In the genomic region with DNA sequence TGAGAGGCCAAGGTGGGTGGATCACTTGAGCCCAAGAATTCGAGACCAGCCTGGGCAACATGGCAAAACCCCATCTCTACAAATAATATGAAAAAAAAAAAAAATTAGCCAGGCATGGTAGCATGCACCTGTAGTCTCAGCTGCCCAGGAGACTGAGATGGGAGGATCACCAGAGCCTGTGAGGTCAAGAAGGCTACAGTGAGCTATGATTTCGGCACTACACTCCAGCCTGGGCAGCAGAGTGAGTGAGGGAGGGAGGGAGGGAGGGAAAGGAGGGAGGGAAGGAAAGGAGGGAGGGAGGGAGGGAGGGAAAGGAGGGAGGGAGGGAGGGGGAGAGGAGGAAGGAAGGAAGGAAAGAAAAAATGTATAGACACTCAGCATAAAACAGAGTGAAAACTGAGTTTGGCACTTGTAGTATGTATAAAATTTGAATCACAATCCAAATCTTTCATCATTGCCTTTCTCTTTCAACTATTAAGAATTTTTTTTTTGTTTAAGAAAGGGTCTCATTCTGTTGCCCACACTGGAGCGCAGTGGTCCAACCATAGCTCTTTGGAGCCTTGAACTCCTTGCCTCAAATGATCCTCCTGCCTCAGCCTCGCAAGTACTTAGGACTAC, we compare ENCODE assay signal across 29 cellular contexts. TPM values are rescaled to one million over a fixed set of nuclear protein-coding genes. Genes with fewer than 3 reads are reported as not detected.
DNase-seq lines count a peak whose midpoint lies in the region; ATAC-seq and TF ChIP-seq lines count a peak whose summit lies in the region.
"Had no signal": no experiment of that assay in that cellular context is flagged by ENCODE, and none has a peak within 500 bp of the region (broad histone marks: within the 10 kb centered on the region; RNA-seq: fewer than 3 reads in every experiment).

No MANE protein-coding gene starts in this region.

- 0 out of 2 replicates have a peak, but pooled peaks cover 4% of the 10 kb centered on the region for H3F3A ChIP-seq in GM23338 (replicated peaks; ENCODE audit: low read depth)

- H3K4me3 Mint-ChIP-seq in activated naive CD4-positive, alpha-beta T cell treated with anti-CD3 and anti-CD28 coated beads for 36 hours: no peak overlapping the region
- H3K4me3 Mint-ChIP-seq in GM23338 (no peak overlapping the region), MCF 10A (ENCODE audit: unreplicated experiment) (no peak overlapping the region)
- H3K4me3 Mint-ChIP-seq in activated naive CD8-positive, alpha-beta T cell treated with anti-CD3 and anti-CD28 coated beads, Interleukin-2, amount 10 ng/mL, durations not matched to agents 7 days and 5 days: no peak overlapping the region
- peak overlapping the region in 9 of 10 donors; percentile 39 to 89 (median 71) for H3K4me3 Mint-ChIP-seq in naive thymus-derived CD4-positive, alpha-beta T cell
- H3K4me3 Mint-ChIP-seq: natural killer cell treated with Interleukin-12 subunit alpha and Interleukin-12 subunit beta and Interleukin-15 and Interleukin-18, amount 100 ng/mL, for 72 hours had no signal

- H3K27ac Mint-ChIP-seq in activated naive CD4-positive, alpha-beta T cell treated with anti-CD3 and anti-CD28 coated beads for 36 hours: peak overlapping the region; percentile 79
- H3K27ac Mint-ChIP-seq in GM23338 (no peak overlapping the region), MCF 10A (ENCODE audit: low read depth, unreplicated experiment) (no peak overlapping the region)
- no peak overlapping the region for H3K27ac Mint-ChIP-seq in activated naive CD8-positive, alpha-beta T cell treated with anti-CD3 and anti-CD28 coated beads, Interleukin-2, amount 10 ng/mL, durations not matched to agents 7 days and 5 days
- peak overlapping the region in 8 of 9 donors; percentile 42 to 91 (median 86) for H3K27ac Mint-ChIP-seq in naive thymus-derived CD4-positive, alpha-beta T cell
- H3K27ac Mint-ChIP-seq: natural killer cell treated with Interleukin-12 subunit alpha and Interleukin-12 subunit beta and Interleukin-15 and Interleukin-18, amount 100 ng/mL, for 72 hours had no signal

- no peaks in the 10 kb centered on the region for H3K27me3 Mint-ChIP-seq in activated naive CD4-positive, alpha-beta T cell treated with anti-CD3 and anti-CD28 coated beads for 36 hours (ENCODE audit: low read depth)
- peaks cover 3% of the 10 kb centered on the region for H3K27me3 Mint-ChIP-seq in GM23338 (ENCODE audit: insufficient read depth, low read depth, poor library complexity)
- H3K27me3 Mint-ChIP-seq in activated naive CD8-positive, alpha-beta T cell treated with anti-CD3 and anti-CD28 coated beads, Interleukin-2, amount 10 ng/mL, durations not matched to agents 7 days and 5 days: no peaks in the 10 kb centered on the region
- H3K27me3 Mint-ChIP-seq in naive thymus-derived CD4-positive, alpha-beta T cell: no peaks in the 10 kb centered on the region
- no peaks in the 10 kb centered on the region for H3K27me3 Mint-ChIP-seq in MCF 10A (ENCODE audit: insufficient read depth, unreplicated experiment)
- H3K27me3 Mint-ChIP-seq: natural killer cell treated with Interleukin-12 subunit alpha and Interleukin-12 subunit beta and Interleukin-15 and Interleukin-18, amount 100 ng/mL, for 72 hours had no signal

- peaks cover 44% of the 10 kb centered on the region for H3K4me1 ChIP-seq in GM23338 (ENCODE audit: insufficient read depth)
- H3K4me1 ChIP-seq in naive thymus-derived CD4-positive, alpha-beta T cell (ENCODE audit: control insufficient read depth in 2 of 2, insufficient read depth in 2 of 2, low read length in 2 of 2): peaks cover 0 to 49% of the 10 kb centered on the region in 2 donors
- H3K4me1 ChIP-seq in aorta (ENCODE audit: control insufficient read depth in 1 of 2, insufficient read depth in 2 of 2, low read length in 2 of 2): no peaks in the 10 kb centered on the region
- H3K4me1 ChIP-seq: BE2C, psoas muscle had no signal

- H3K27me3 ChIP-seq in GM23338 (ENCODE audit: insufficient read depth) (no peaks in the 10 kb centered on the region), aorta (ENCODE audit: control insufficient read depth in 1 of 2, insufficient read depth in 2 of 2, low read length in 1 of 2) (no peaks in the 10 kb centered on the region)
- H3K27me3 ChIP-seq in naive thymus-derived CD4-positive, alpha-beta T cell (ENCODE audit: control insufficient read depth in 2 of 2, insufficient read depth in 2 of 2, low read length in 2 of 2): no peaks in the 10 kb centered on the region
- H3K27me3 ChIP-seq: BE2C, gastroesophageal sphincter, SJSA1, tibial nerve had no signal

- DNase-seq in activated naive CD4-positive, alpha-beta T cell treated with anti-CD3 and anti-CD28 coated beads for 36 hours: no peak
- no peak for DNase-seq in activated naive CD4-positive, alpha-beta T cell (lab: John Stamatoyannopoulos, UW)
- DNase-seq in GM23338 (ENCODE audit: low spot score): no peak
- DNase-seq in activated naive CD8-positive, alpha-beta T cell treated with anti-CD3 and anti-CD28 coated beads, Interleukin-2, amount 10 ng/mL, durations not matched to agents 7 days and 5 days: no peak
- no peak for DNase-seq in naive thymus-derived CD4-positive, alpha-beta T cell
- DNase-seq in MCF 10A (ENCODE audit: unreplicated experiment): no peak
- no peak for DNase-seq in aorta
- no peak for DNase-seq in NCI-H2029 (lab: John Stamatoyannopoulos, UW)
- DNase-seq: activated gamma-delta T cell treated with Interleukin-2 at 50 U/mL for 16 hours; activated T-cell treated with anti-CD3 and anti-CD28 coated beads, Interleukin-2, amount 50 U/mL, for 1 hour; amygdala; BE2C; Calu3; DND-41; GF-D8; kidney glomerular epithelial cell; lower lobe of right lung; NCI-H146; NCI-H82; occipital lobe; psoas muscle; RPMI8226; stimulated activated CD4-positive, alpha-beta T cell treated with anti-CD3 and anti-CD28 coated beads, Interleukin-4, amount 100 ng/mL, for 1 hour had no signal

- peaks cover 6% of the 10 kb centered on the region for H3K36me3 Mint-ChIP-seq in activated naive CD4-positive, alpha-beta T cell treated with anti-CD3 and anti-CD28 coated beads for 36 hours (ENCODE audit: low read depth)
- H3K36me3 Mint-ChIP-seq in GM23338 (ENCODE audit: low read depth) (0 out of 3 replicates have a peak, but pooled peaks cover 2% of the 10 kb centered on the region), MCF 10A (ENCODE audit: insufficient read depth, unreplicated experiment) (no peaks in the 10 kb centered on the region)
- peaks cover 31% of the 10 kb centered on the region for H3K36me3 Mint-ChIP-seq in activated naive CD8-positive, alpha-beta T cell treated with anti-CD3 and anti-CD28 coated beads, Interleukin-2, amount 10 ng/mL, durations not matched to agents 7 days and 5 days
- H3K36me3 Mint-ChIP-seq in naive thymus-derived CD4-positive, alpha-beta T cell: peaks cover 8 to 18% (median 11%) of the 10 kb centered on the region in 5 donors
- H3K36me3 Mint-ChIP-seq: natural killer cell treated with Interleukin-12 subunit alpha and Interleukin-12 subunit beta and Interleukin-15 and Interleukin-18, amount 100 ng/mL, for 72 hours had no signal

- H4K20me1 ChIP-seq in GM23338 (replicated peaks; ENCODE audit: insufficient read depth): peaks cover 31% of the 10 kb centered on the region

- H3K9me2 ChIP-seq in GM23338 (ENCODE audit: insufficient read depth): no peaks in the 10 kb centered on the region

- 90 to 96% methylated on average over 4 of the region's 4 CpGs for WGBS in aorta, 2 donors

- H3K4me1 Mint-ChIP-seq in activated naive CD4-positive, alpha-beta T cell treated with anti-CD3 and anti-CD28 coated beads for 36 hours (ENCODE audit: low read depth): peaks cover 72% of the 10 kb centered on the region
- peaks cover 30% of the 10 kb centered on the region for H3K4me1 Mint-ChIP-seq in GM23338
- H3K4me1 Mint-ChIP-seq in activated naive CD8-positive, alpha-beta T cell treated with anti-CD3 and anti-CD28 coated beads, Interleukin-2, amount 10 ng/mL, durations not matched to agents 7 days and 5 days: peaks cover 51% of the 10 kb centered on the region
- peaks cover 52 to 95% (median 71%) of the 10 kb centered on the region in 7 donors for H3K4me1 Mint-ChIP-seq in naive thymus-derived CD4-positive, alpha-beta T cell
- H3K4me1 Mint-ChIP-seq in MCF 10A (ENCODE audit: insufficient read depth, unreplicated experiment): peaks cover 4% of the 10 kb centered on the region

- H3K79me2 ChIP-seq in GM23338 (replicated peaks; ENCODE audit: insufficient read depth): peaks cover 98% of the 10 kb centered on the region

- no TSS peak for BruUV-seq in MCF 10A (replicated peaks; lab: Mats Ljungman, UMichigan)

- no peak overlapping the region for H3K4me2 ChIP-seq in GM23338

- H3K4me3 ChIP-seq in GM23338 (no peak overlapping the region), aorta (ENCODE audit: low read length in 2 of 2) (no peak overlapping the region)
- H3K4me3 ChIP-seq in naive thymus-derived CD4-positive, alpha-beta T cell (ENCODE audit: low read length): no peak overlapping the region
- H3K4me3 ChIP-seq: gastroesophageal sphincter, lower lobe of right lung, psoas muscle, SJSA1, tibial nerve had no signal

- CTCF ChIA-PET in activated naive CD4-positive, alpha-beta T cell treated with anti-CD3 and anti-CD28 coated beads for 36 hours (lab: Charles Lee): interaction anchor here (0.6 to 1.5 kb wide), 2 partner anchors 10 to 40 kb away, joined by 3 to 4 read pairs; no protein-coding TSS in a partner anchor
- CTCF ChIA-PET in naive thymus-derived CD4-positive, alpha-beta T cell (lab: Charles Lee): interaction anchor here (0.8 kb wide), 1 partner anchor 47 kb away, joined by 3 read pairs; no protein-coding TSS in a partner anchor
- CTCF ChIA-PET in MCF 10A (lab: Yijun Ruan, JAX): no interaction called here

- no peak for TF ChIP-seq CTCF in GM23338 (conservative IDR thresholded peaks at IDR 0.05; ENCODE audit: low read depth in 2 of 2)
- TF ChIP-seq CTCF in MCF 10A (IDR thresholded peaks at IDR 0.05; ENCODE audit: unreplicated experiment): no peak

- H3K27ac ChIP-seq in GM23338 (ENCODE audit: low read depth) (peak overlapping the region; percentile 53; the same call in 1 of the 2 replicates), aorta (ENCODE audit: low read depth in 1 of 2, low read length in 2 of 2) (no peak overlapping the region)
- H3K27ac ChIP-seq in naive thymus-derived CD4-positive, alpha-beta T cell (ENCODE audit: low read depth, low read length): peak overlapping the region; percentile 7
- H3K27ac ChIP-seq: gastroesophageal sphincter, lower lobe of right lung, psoas muscle, SJSA1, tibial nerve had no signal

- ATAC-seq in GM23338: no peak; the same call in 2 of the 3 replicates
- ATAC-seq in activated naive CD8-positive, alpha-beta T cell treated with anti-CD3 and anti-CD28 coated beads, Interleukin-2, amount 10 ng/mL, durations not matched to agents 7 days and 5 days (ENCODE audit: low read depth): peak; percentile 39
- ATAC-seq in naive thymus-derived CD4-positive, alpha-beta T cell: no peak
- ATAC-seq in aorta (ENCODE audit: low FRiP score): no peak
- ATAC-seq: activated CD4-positive, CD25-positive, alpha-beta regulatory T cell treated with anti-CD3 and anti-CD28 coated beads, Interleukin-2, amount 50 U/mL, for 24 hours; gastroesophageal sphincter; HCT116; lower lobe of right lung; natural killer cell treated with Interleukin-12 subunit alpha and Interleukin-12 subunit beta and Interleukin-15 and Interleukin-18, amount 100 ng/mL, for 72 hours; psoas muscle had no signal

- H3K9me3 Mint-ChIP-seq in activated naive CD4-positive, alpha-beta T cell treated with anti-CD3 and anti-CD28 coated beads for 36 hours: no peaks in the 10 kb centered on the region
- H3K9me3 Mint-ChIP-seq in GM23338 (no peaks in the 10 kb centered on the region), MCF 10A (ENCODE audit: unreplicated experiment) (no peaks in the 10 kb centered on the region)
- H3K9me3 Mint-ChIP-seq in activated naive CD8-positive, alpha-beta T cell treated with anti-CD3 and anti-CD28 coated beads, Interleukin-2, amount 10 ng/mL, durations not matched to agents 7 days and 5 days: no peaks in the 10 kb centered on the region
- H3K9me3 Mint-ChIP-seq in naive thymus-derived CD4-positive, alpha-beta T cell: no peaks in the 10 kb centered on the region
- H3K9me3 Mint-ChIP-seq: natural killer cell treated with Interleukin-12 subunit alpha and Interleukin-12 subunit beta and Interleukin-15 and Interleukin-18, amount 100 ng/mL, for 72 hours had no signal

- intact Hi-C loops in activated naive CD4-positive, alpha-beta T cell treated with anti-CD3 and anti-CD28 coated beads for 36 hours (cut with micrococcal nuclease): loop anchor here (1.0 kb wide), 1 partner anchor 10 kb away; no protein-coding TSS in a partner anchor
- intact Hi-C loops in naive thymus-derived CD4-positive, alpha-beta T cell (cut with micrococcal nuclease): loop anchor here in 1 of 2 donors (1.0 to 5.0 kb wide), 3 partner anchors 11 to 36 kb away; no protein-coding TSS in a partner anchor
- intact Hi-C loops in MCF 10A (cut with micrococcal nuclease) (no loop called here), aorta (cut with DNase I) (no loop called here)

- no peak overlapping the region for H2AFZ ChIP-seq in GM23338

- POLR2A ChIA-PET in activated naive CD8-positive, alpha-beta T cell treated with anti-CD3 and anti-CD28 coated beads, Interleukin-2, amount 10 ng/mL, durations not matched to agents 7 days and 5 days (lab: Charles Lee): interaction anchor here (1.2 kb wide), 1 partner anchor 11 kb away, joined by 4 read pairs; no protein-coding TSS in a partner anchor
- POLR2A ChIA-PET in naive thymus-derived CD4-positive, alpha-beta T cell (lab: Charles Lee): interaction anchor here (0.6 to 1.4 kb wide), 4 partner anchors 13 to 36 kb away, joined by 3 to 6 read pairs (median 3); a partner anchor contains a TSS
- POLR2A ChIA-PET in MCF 10A (lab: Yijun Ruan, JAX): no interaction called here

- no peaks in the 10 kb centered on the region for H3K9me3 ChIP-seq in naive thymus-derived CD4-positive, alpha-beta T cell (ENCODE audit: control insufficient read depth in 2 of 3, low read length in 3 of 3)
- no peaks in the 10 kb centered on the region for H3K9me3 ChIP-seq in aorta (ENCODE audit: control insufficient read depth, low read length)
- H3K9me3 ChIP-seq: BE2C, gastroesophageal sphincter, lower lobe of right lung, psoas muscle, SJSA1, tibial nerve had no signal

- H3K36me3 ChIP-seq in GM23338 (ENCODE audit: insufficient read depth) (no peaks in the 10 kb centered on the region), aorta (ENCODE audit: control insufficient read depth in 1 of 2, insufficient read depth in 2 of 2, low read length in 1 of 2) (peaks cover 0 to 3% of the 10 kb centered on the region in 2 donors)
- H3K36me3 ChIP-seq in naive thymus-derived CD4-positive, alpha-beta T cell (ENCODE audit: control insufficient read depth in 2 of 3, insufficient read depth in 3 of 3, low read length in 3 of 3): peaks cover 0 to 3% (median 0%) of the 10 kb centered on the region in 3 experiments
- H3K36me3 ChIP-seq: BE2C, gastroesophageal sphincter, lower lobe of right lung, SJSA1 had no signal

RNA-seq across cellular contexts. Expression of a gene that starts 27.8 kb away (rescaled TPM):
- total RNA-seq in activated naive CD4-positive, alpha-beta T cell treated with anti-CD3 and anti-CD28 coated beads for 36 hours: 10 to 100 TPM; 34.8 to 36.4 TPM
- 101 and 107 TPM in 2 replicates for total RNA-seq in GM23338 (2014; rRNA removed; shearing (Covaris generic))
- polyA plus RNA-seq in GM23338 (2016; fragmentation: Nextera tagmentation; extraction: Ambion mirVana) (32.3 and 34.0 TPM in 2 replicates), aorta (1 to 10 TPM; 1.4 to 1.7 TPM)
- total RNA-seq in activated naive CD8-positive, alpha-beta T cell treated with anti-CD3 and anti-CD28 coated beads, Interleukin-2, amount 10 ng/mL, durations not matched to agents 7 days and 5 days: 10 to 100 TPM; 70.2 to 78.3 TPM
- total RNA-seq in naive thymus-derived CD4-positive, alpha-beta T cell: 100 to 1,000 TPM in 4 of 5 experiments, 10 to 100 TPM in 1; 71.2 to 164 (median 163) TPM
- 10 to 100 TPM; 34.3 to 34.9 TPM for polyA plus RNA-seq in naive thymus-derived CD4-positive, alpha-beta T cell
- total RNA-seq in MCF 10A (2022) (17.1 and 17.2 TPM in 2 replicates), aorta (10 to 100 TPM; 15.5 to 22.1 TPM)

Comparison
In these comparisons a context has a peak if more than half of its experiments do, and no peak if none do; other contexts are left out.
1. H3K27ac Mint-ChIP-seq: peak in activated naive CD4-positive, alpha-beta T cell treated with anti-CD3 and anti-CD28 coated beads for 36 hours (single experiment) and naive thymus-derived CD4-positive, alpha-beta T cell (8 of 9); none in GM23338 (single experiment), activated naive CD8-positive, alpha-beta T cell treated with anti-CD3 and anti-CD28 coated beads, Interleukin-2, amount 10 ng/mL, durations not matched to agents 7 days and 5 days (single experiment) and MCF 10A (single experiment).
2. H3K4me3 Mint-ChIP-seq: peak in naive thymus-derived CD4-positive, alpha-beta T cell (9 of 10); none in activated naive CD4-positive, alpha-beta T cell treated with anti-CD3 and anti-CD28 coated beads for 36 hours (single experiment), GM23338 (single experiment), activated naive CD8-positive, alpha-beta T cell treated with anti-CD3 and anti-CD28 coated beads, Interleukin-2, amount 10 ng/mL, durations not matched to agents 7 days and 5 days (single experiment) and MCF 10A (single experiment).
3. H3K27ac ChIP-seq: peak in GM23338 (single experiment) and naive thymus-derived CD4-positive, alpha-beta T cell (single experiment); none in aorta (0 of 2).